Comparison of ENCODE assay signal across 8 cellular contexts in genomic region chr6:147322299-147323162, GRCh38.
DNase-seq lines count a peak whose midpoint lies in the region; ATAC-seq and TF ChIP-seq lines count a peak whose summit lies in the region.

No MANE protein-coding gene starts in this region.

- peak overlapping the region; percentile 92 for H3K4me2 ChIP-seq in OCI-LY3 (ENCODE audit: low read length)
- H3K4me2 ChIP-seq in OCI-LY7 (ENCODE audit: low read length) = no peak overlapping the region

- TF ChIP-seq CTCF in OCI-LY3 (IDR thresholded peaks at IDR 0.05; ENCODE audit: low read depth, low read length) (no peak), OCI-LY7 (conservative IDR thresholded peaks at IDR 0.05; ENCODE audit: low read length) (no peak), gastrocnemius medialis (IDR thresholded peaks at IDR 0.05 in 4 of 5, conservative IDR thresholded peaks at IDR 0.05 in 1 of 5) (no peak)

- no TSS peak for BruUV-seq in OCI-LY7 (replicated peaks; lab: Mats Ljungman, UMichigan)

- H3K4me3 ChIP-seq in OCI-LY3 (ENCODE audit: low read length) (peak overlapping the region; percentile 73), OCI-LY7 (ENCODE audit: low read depth, low read length, poor library complexity, severe bottlenecking) (no peak overlapping the region), gastrocnemius medialis (no peak overlapping the region)

- H2AFZ ChIP-seq in OCI-LY3 (ENCODE audit: low read depth, low read length) = peak overlapping the region; percentile 62; the same call in 1 of the 2 replicates
- no peak overlapping the region for H2AFZ ChIP-seq in OCI-LY7 (ENCODE audit: low read length)

- peak overlapping the region; percentile 22 for H3K4me3 Mint-ChIP-seq in activated naive CD4-positive, alpha-beta T cell treated with anti-CD3 and anti-CD28 coated beads, Interleukin-2, amount 10 ng/mL, durations not matched to agents 7 days and 5 days

- H3K9me2 ChIP-seq in OCI-LY7 (ENCODE audit: insufficient read depth, low read length) = no peaks in the 10 kb centered on the region

- H3K27ac Mint-ChIP-seq in activated naive CD4-positive, alpha-beta T cell treated with anti-CD3 and anti-CD28 coated beads, Interleukin-2, amount 10 ng/mL, durations not matched to agents 7 days and 5 days = peak overlapping the region; percentile 81

- no peaks in the 10 kb centered on the region for H3K9me3 Mint-ChIP-seq in activated naive CD4-positive, alpha-beta T cell treated with anti-CD3 and anti-CD28 coated beads, Interleukin-2, amount 10 ng/mL, durations not matched to agents 7 days and 5 days

- H3K9me3 ChIP-seq in OCI-LY3 (ENCODE audit: insufficient read depth, low read length) (no peaks in the 10 kb centered on the region), OCI-LY7 (ENCODE audit: low read length) (no peaks in the 10 kb centered on the region), gastrocnemius medialis (no peaks in the 10 kb centered on the region)

- CTCF ChIA-PET in activated naive CD4-positive, alpha-beta T cell treated with anti-CD3 and anti-CD28 coated beads, Interleukin-2, amount 10 ng/mL, durations not matched to agents 7 days and 5 days (lab: Charles Lee) = no interaction called here
- CTCF ChIA-PET in OCI-LY7 (lab: Charles Lee; ENCODE audit: unreplicated experiment) = no interaction called here

- no peaks in the 10 kb centered on the region for H3K27me3 Mint-ChIP-seq in activated naive CD4-positive, alpha-beta T cell treated with anti-CD3 and anti-CD28 coated beads, Interleukin-2, amount 10 ng/mL, durations not matched to agents 7 days and 5 days

- peaks cover 21% of the 10 kb centered on the region for H3K36me3 Mint-ChIP-seq in activated naive CD4-positive, alpha-beta T cell treated with anti-CD3 and anti-CD28 coated beads, Interleukin-2, amount 10 ng/mL, durations not matched to agents 7 days and 5 days

- H3K36me3 ChIP-seq in OCI-LY3 (replicated peaks; ENCODE audit: low read depth, low read length) = no peaks in the 10 kb centered on the region
- H3K36me3 ChIP-seq in OCI-LY7 (ENCODE audit: insufficient read depth, low read length) = no peaks in the 10 kb centered on the region
- H3K36me3 ChIP-seq in gastrocnemius medialis = peaks cover 0 to 11% of the 10 kb centered on the region in 2 donors

- H3K4me1 Mint-ChIP-seq in activated naive CD4-positive, alpha-beta T cell treated with anti-CD3 and anti-CD28 coated beads, Interleukin-2, amount 10 ng/mL, durations not matched to agents 7 days and 5 days = peaks cover 16% of the 10 kb centered on the region

- H4K20me1 ChIP-seq in OCI-LY3 (ENCODE audit: insufficient read depth, low read length) = no peaks in the 10 kb centered on the region
- no peaks in the 10 kb centered on the region for H4K20me1 ChIP-seq in OCI-LY7 (ENCODE audit: insufficient read depth, low read length)

- H3K27ac ChIP-seq in OCI-LY3 (ENCODE audit: low read length) = peak overlapping the region; percentile 95
- H3K27ac ChIP-seq in OCI-LY7 (ENCODE audit: low read depth, low read length, poor library complexity, severe bottlenecking) = no peak overlapping the region
- H3K27ac ChIP-seq in gastrocnemius medialis = no peak overlapping the region

- POLR2A ChIA-PET in OCI-LY7 (lab: Charles Lee) = interaction anchor here (0.6 kb wide), 1 partner anchor 13 kb away, joined by 4 read pairs; no protein-coding TSS in a partner anchor

- no peaks in the 10 kb centered on the region for H3K27me3 ChIP-seq in OCI-LY3 (ENCODE audit: low read depth, low read length)
- H3K27me3 ChIP-seq in gastrocnemius medialis = no peaks in the 10 kb centered on the region

- no peak for DNase-seq in activated naive CD4-positive, alpha-beta T cell treated with anti-CD3 and anti-CD28 coated beads, Interleukin-2, amount 10 ng/mL, durations not matched to agents 7 days and 5 days
- no peak for DNase-seq in activated naive CD4-positive, alpha-beta T cell treated with Interleukin-2 at 50 U/mL for 16 hours
- DNase-seq in germinal center (ENCODE audit: low spot score) (peak; percentile 37), OCI-LY7 (ENCODE audit: low spot score) (no peak), NCI-H2227 treated with DMSO at 0.1 percent for 48 hours (lab: John Stamatoyannopoulos, UW) (no peak), gastrocnemius medialis (no peak)

- H3K79me2 ChIP-seq in OCI-LY3 (ENCODE audit: low read length) (no peaks in the 10 kb centered on the region), OCI-LY7 (ENCODE audit: insufficient read depth, low read depth, low read length) (no peaks in the 10 kb centered on the region)

- intact Hi-C loops in OCI-LY7 (cut with micrococcal nuclease; ENCODE audit: unreplicated experiment) (no loop called here), gastrocnemius medialis (cut with DNase I; ENCODE audit: low total_unique reads) (no loop called here)

- peaks cover 21% of the 10 kb centered on the region for H3K4me1 ChIP-seq in OCI-LY3 (ENCODE audit: low read length)
- no peaks in the 10 kb centered on the region for H3K4me1 ChIP-seq in OCI-LY7 (ENCODE audit: insufficient read depth, low read length, poor library complexity, severe bottlenecking)
- H3K4me1 ChIP-seq in gastrocnemius medialis = no peaks in the 10 kb centered on the region

- peak; percentile 98 for ATAC-seq in HG02678 (IDR thresholded peaks at IDR 0.05; ENCODE audit: unreplicated experiment)
- no peak for ATAC-seq in gastrocnemius medialis

- peak overlapping the region; percentile 60 for H3K9ac ChIP-seq in OCI-LY3 (ENCODE audit: low read length)

- in situ Hi-C loops in gastrocnemius medialis (cut with MboI; ENCODE audit: low sequenced_read_pairs in 4 of 4) = no loop called here

- TF ChIP-seq POLR2A in gastrocnemius medialis (IDR thresholded peaks at IDR 0.05) = no peak
